Comparison of ENCODE assay signal across 1 cellular context in the genomic region with DNA sequence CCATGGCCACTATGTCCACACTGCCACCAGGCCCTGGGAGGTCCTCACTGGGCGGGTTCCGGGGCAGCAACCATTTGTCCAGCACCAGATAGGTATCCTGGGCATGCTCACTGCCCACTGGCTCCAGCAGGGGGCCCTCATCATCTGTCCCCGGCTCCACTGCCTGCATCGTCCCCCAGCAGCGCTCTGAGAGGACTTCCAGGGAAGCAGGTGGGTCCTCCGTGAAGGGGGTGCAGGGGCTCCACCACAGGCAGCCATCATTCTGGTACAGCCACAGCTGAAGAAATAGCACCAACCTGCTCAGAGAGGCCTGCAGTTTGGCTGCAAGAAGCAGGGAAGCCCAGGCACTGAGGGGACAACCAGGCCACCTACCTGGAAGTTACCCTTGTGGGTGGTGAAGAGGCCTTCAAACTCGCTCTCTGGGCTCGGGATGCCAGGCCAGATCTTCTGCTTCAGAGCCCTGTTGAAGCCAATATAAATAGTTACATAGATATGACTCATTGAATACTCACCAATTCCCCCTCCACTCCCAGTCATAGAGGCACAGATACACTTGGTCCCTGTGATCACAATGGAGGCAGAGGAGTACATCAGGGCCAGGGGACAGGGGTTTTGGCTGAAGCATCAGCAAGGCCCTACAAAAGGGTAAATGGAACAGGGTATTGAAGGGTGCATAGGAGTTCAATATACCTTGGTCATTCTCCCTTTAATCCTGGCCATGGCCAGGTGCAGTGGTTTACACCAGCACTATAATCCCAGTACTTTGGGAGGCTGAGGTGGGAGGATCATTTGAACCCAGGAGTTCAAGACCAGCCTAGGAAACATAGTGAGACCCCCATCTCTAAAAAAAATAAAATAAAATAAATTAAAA.
TF ChIP-seq lines count a peak whose summit lies in the region.

No MANE protein-coding gene starts in this region.

TF ChIP-seq in HEK293, 187 proteins besides CTCF, POLR2A, EP300 and RAD21 (continued from another document and continues in another):
- TF ChIP-seq ZNF398 (tag by site-specific recombination; IDR thresholded peaks at IDR 0.05), result peak; percentile 34; the same call in 1 of the 2 replicates
- peak; percentile 98 for TF ChIP-seq ZFP3 (tag by site-specific recombination; IDR thresholded peaks at IDR 0.05; ENCODE audit: low read depth)
- TF ChIP-seq, protein P1, sequence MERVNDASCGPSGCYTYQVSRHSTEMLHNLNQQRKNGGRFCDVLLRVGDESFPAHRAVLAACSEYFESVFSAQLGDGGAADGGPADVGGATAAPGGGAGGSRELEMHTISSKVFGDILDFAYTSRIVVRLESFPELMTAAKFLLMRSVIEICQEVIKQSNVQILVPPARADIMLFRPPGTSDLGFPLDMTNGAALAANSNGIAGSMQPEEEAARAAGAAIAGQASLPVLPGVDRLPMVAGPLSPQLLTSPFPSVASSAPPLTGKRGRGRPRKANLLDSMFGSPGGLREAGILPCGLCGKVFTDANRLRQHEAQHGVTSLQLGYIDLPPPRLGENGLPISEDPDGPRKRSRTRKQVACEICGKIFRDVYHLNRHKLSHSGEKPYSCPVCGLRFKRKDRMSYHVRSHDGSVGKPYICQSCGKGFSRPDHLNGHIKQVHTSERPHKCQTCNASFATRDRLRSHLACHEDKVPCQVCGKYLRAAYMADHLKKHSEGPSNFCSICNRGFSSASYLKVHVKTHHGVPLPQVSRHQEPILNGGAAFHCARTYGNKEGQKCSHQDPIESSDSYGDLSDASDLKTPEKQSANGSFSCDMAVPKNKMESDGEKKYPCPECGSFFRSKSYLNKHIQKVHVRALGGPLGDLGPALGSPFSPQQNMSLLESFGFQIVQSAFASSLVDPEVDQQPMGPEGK (tag by site-specific recombination; IDR thresholded peaks at IDR 0.05), result peak; percentile 20; the same call in 1 of the 2 replicates
- TF ChIP-seq SCRT2 (tag by site-specific recombination; IDR thresholded peaks at IDR 0.05), result no peak
- TF ChIP-seq ZNF433 (tag by site-specific recombination; IDR thresholded peaks at IDR 0.05; ENCODE audit: low read depth), result no peak
- TF ChIP-seq ZBTB26 (tag by site-specific recombination; optimal IDR thresholded peaks at IDR 0.05), result no peak
- no peak for TF ChIP-seq KLF17 (tag by site-specific recombination; IDR thresholded peaks at IDR 0.05)
- TF ChIP-seq ZNF302 (tag by site-specific recombination; IDR thresholded peaks at IDR 0.05; ENCODE audit: low read depth), result no peak
- TF ChIP-seq ZFP41 (tag by site-specific recombination; IDR thresholded peaks at IDR 0.05; ENCODE audit: borderline replicate concordance), result no peak
- no peak for TF ChIP-seq ZNF76 (tag by site-specific recombination; IDR thresholded peaks at IDR 0.05; ENCODE audit: borderline replicate concordance, low read depth)
- no peak for TF ChIP-seq ZNF768 (tag by site-specific recombination; IDR thresholded peaks at IDR 0.05)
- TF ChIP-seq ZFHX2 (tag by site-specific recombination; conservative IDR thresholded peaks at IDR 0.05), result no peak
- no peak for TF ChIP-seq ZNF362 (tag by site-specific recombination; IDR thresholded peaks at IDR 0.05)
- peak; percentile 83; the same call in 1 of the 2 replicates for TF ChIP-seq ZNF660 (tag by site-specific recombination; IDR thresholded peaks at IDR 0.05)
- TF ChIP-seq ZNF654 (tag by site-specific recombination; IDR thresholded peaks at IDR 0.05; ENCODE audit: low read depth), result peak; percentile 26
- no peak for TF ChIP-seq ZNF37A (tag by site-specific recombination; IDR thresholded peaks at IDR 0.05)
- no peak for TF ChIP-seq ZNF610 (tag by site-specific recombination; IDR thresholded peaks at IDR 0.05; ENCODE audit: borderline replicate concordance)
- no peak for TF ChIP-seq ZNF623 (tag by site-specific recombination; IDR thresholded peaks at IDR 0.05)
- TF ChIP-seq ZNF488 (tag by site-specific recombination; IDR thresholded peaks at IDR 0.05), result no peak
- no peak for TF ChIP-seq REST (tag by site-specific recombination; IDR thresholded peaks at IDR 0.05)
- no peak for TF ChIP-seq PRDM2 (tag by site-specific recombination; IDR thresholded peaks at IDR 0.05; ENCODE audit: borderline replicate concordance)
- no peak for TF ChIP-seq ZNF792 (tag by site-specific recombination; IDR thresholded peaks at IDR 0.05)
- no peak for TF ChIP-seq TRIM28 (IDR thresholded peaks at IDR 0.05; ENCODE audit: borderline replicate concordance, low read length)
- TF ChIP-seq ZNF426 (tag by site-specific recombination; IDR thresholded peaks at IDR 0.05), result no peak
- TF ChIP-seq ZXDB (tag by site-specific recombination; IDR thresholded peaks at IDR 0.05), result peak; percentile 86
- TF ChIP-seq ZIC2 (tag by site-specific recombination; IDR thresholded peaks at IDR 0.05), result 0 out of 2 replicates have a peak, but pooled peaks have one; percentile 11
- TF ChIP-seq ZNF571 (tag by site-specific recombination; IDR thresholded peaks at IDR 0.05), result no peak
- no peak for TF ChIP-seq IKZF3 (tag by site-specific recombination; IDR thresholded peaks at IDR 0.05)
- no peak for TF ChIP-seq EGR2 (tag by site-specific recombination; IDR thresholded peaks at IDR 0.05; ENCODE audit: low read depth)
- TF ChIP-seq ZBTB17 (tag by site-specific recombination; IDR thresholded peaks at IDR 0.05), result peak; percentile 54; the same call in 1 of the 2 replicates
- peak; percentile 31; the same call in 1 of the 2 replicates for TF ChIP-seq GLIS2 (tag by site-specific recombination; IDR thresholded peaks at IDR 0.05)
- peak; percentile 34; the same call in 1 of the 2 replicates for TF ChIP-seq ZNF335 (tag by site-specific recombination; conservative IDR thresholded peaks at IDR 0.05)
- TF ChIP-seq ZNF274 (IDR thresholded peaks at IDR 0.05; ENCODE audit: low read length), result no peak
- no peak for TF ChIP-seq ZNF274 (tag by site-specific recombination; IDR thresholded peaks at IDR 0.05; ENCODE audit: borderline replicate concordance)
- peak; percentile 73 for TF ChIP-seq ZNF692 (tag by site-specific recombination; IDR thresholded peaks at IDR 0.05)
